In genomic region chr9:23825700-23826099, GRCh38 we compare ENCODE assay signal across 9 cellular contexts. TPM values are rescaled to one million over a fixed set of nuclear protein-coding genes. Genes with fewer than 3 reads are reported as not detected.
A peak's percentile ranks its signal among the peaks of the same experiment; 100 is the strongest.
DNase-seq lines count a peak whose midpoint lies in the region; ATAC-seq, FAIRE-seq and TF ChIP-seq lines count a peak whose summit lies in the region.
"Had no signal": no experiment of that assay in that cellular context is flagged by ENCODE, and none has a peak within 500 bp of the region (broad histone marks: within the 10 kb centered on the region; RNA-seq: fewer than 3 reads in every experiment).

No MANE protein-coding gene starts in this region.

- intact Hi-C loops in sigmoid colon (cut with DNase I) = no loop called here

- ATAC-seq in gastroesophageal sphincter = no peak
- ATAC-seq in GM18867 (IDR thresholded peaks at IDR 0.05; ENCODE audit: unreplicated experiment) = no peak

- peak overlapping the region; percentile 45 for H3K27ac ChIP-seq in WERI-Rb-1
- H3K27ac ChIP-seq in gastroesophageal sphincter = no peak overlapping the region
- H3K27ac ChIP-seq in sigmoid colon = no peak overlapping the region

- TF ChIP-seq CTCF in WERI-Rb-1 (IDR thresholded peaks at IDR 0.05; ENCODE audit: low read depth, low read length) (no peak), gastroesophageal sphincter (IDR thresholded peaks at IDR 0.05) (no peak), sigmoid colon (IDR thresholded peaks at IDR 0.05) (no peak), endothelial cell (IDR thresholded peaks at IDR 0.05; ENCODE audit: unreplicated experiment) (no peak)

- TF ChIP-seq POLR2A in gastroesophageal sphincter (IDR thresholded peaks at IDR 0.05) = no peak
- no peak for TF ChIP-seq POLR2A in sigmoid colon (IDR thresholded peaks at IDR 0.05)

- peaks cover 13% of the 10 kb centered on the region for H3K9me3 Mint-ChIP-seq in activated naive CD8-positive, alpha-beta T cell treated with anti-CD3 and anti-CD28 coated beads for 36 hours
- no peaks in the 10 kb centered on the region for H3K9me3 Mint-ChIP-seq in endothelial cell (ENCODE audit: unreplicated experiment)
- H3K9me3 Mint-ChIP-seq: central memory CD8-positive, alpha-beta T cell had no signal

- 0 to 5% methylated on average over 4 to 12 of the region's 12 CpGs for WGBS in gastroesophageal sphincter (ENCODE audit: low coverage in 1 of 2), 2 donors
- 2% methylated on average over 12 of the region's 12 CpGs for WGBS in sigmoid colon, 2 donors

- H3K4me1 Mint-ChIP-seq in activated naive CD8-positive, alpha-beta T cell treated with anti-CD3 and anti-CD28 coated beads for 36 hours = no peaks in the 10 kb centered on the region
- peaks cover 8% of the 10 kb centered on the region for H3K4me1 Mint-ChIP-seq in endothelial cell (ENCODE audit: unreplicated experiment)
- H3K4me1 Mint-ChIP-seq: central memory CD8-positive, alpha-beta T cell had no signal

- peak overlapping the region; percentile 75 for H3K9ac ChIP-seq in ES-I3 (ENCODE audit: low read depth, low read length)

- H3K4me3 Mint-ChIP-seq in activated naive CD8-positive, alpha-beta T cell treated with anti-CD3 and anti-CD28 coated beads for 36 hours = no peak overlapping the region
- H3K4me3 Mint-ChIP-seq in endothelial cell (ENCODE audit: unreplicated experiment) = no peak overlapping the region
- H3K4me3 Mint-ChIP-seq: central memory CD8-positive, alpha-beta T cell had no signal

- H3K36me3 ChIP-seq in ES-I3 (ENCODE audit: insufficient read depth, low read length) = no peaks in the 10 kb centered on the region
- no peaks in the 10 kb centered on the region for H3K36me3 ChIP-seq in WERI-Rb-1
- no peaks in the 10 kb centered on the region for H3K36me3 ChIP-seq in gastroesophageal sphincter
- no peaks in the 10 kb centered on the region for H3K36me3 ChIP-seq in sigmoid colon

- no peaks in the 10 kb centered on the region for H3K9me3 ChIP-seq in ES-I3 (ENCODE audit: control insufficient read depth, insufficient read depth, low read length)
- H3K9me3 ChIP-seq in WERI-Rb-1 (ENCODE audit: severe bottlenecking) = no peaks in the 10 kb centered on the region
- no peaks in the 10 kb centered on the region for H3K9me3 ChIP-seq in gastroesophageal sphincter
- no peaks in the 10 kb centered on the region for H3K9me3 ChIP-seq in sigmoid colon

- peak overlapping the region; percentile 74 for H3K4me3 ChIP-seq in WERI-Rb-1 (ENCODE audit: low read depth, low read length)
- peak overlapping the region; percentile 33 to 41 for H3K4me3 ChIP-seq in gastroesophageal sphincter
- H3K4me3 ChIP-seq in sigmoid colon = peak overlapping the region; percentile 9 to 38 (median 26)

- H3K27ac Mint-ChIP-seq in activated naive CD8-positive, alpha-beta T cell treated with anti-CD3 and anti-CD28 coated beads for 36 hours = no peak overlapping the region
- H3K27ac Mint-ChIP-seq in endothelial cell (ENCODE audit: unreplicated experiment) = no peak overlapping the region

- peaks cover 27% of the 10 kb centered on the region for H3K27me3 ChIP-seq in WERI-Rb-1 (ENCODE audit: insufficient read depth, low read depth, severe bottlenecking)
- H3K27me3 ChIP-seq in gastroesophageal sphincter = peaks cover 100% of the 10 kb centered on the region
- peaks cover 32 to 99% (median 72%) of the 10 kb centered on the region in 3 donors for H3K27me3 ChIP-seq in sigmoid colon

- H3K27me3 Mint-ChIP-seq in activated naive CD8-positive, alpha-beta T cell treated with anti-CD3 and anti-CD28 coated beads for 36 hours = peaks cover 40% of the 10 kb centered on the region
- peaks cover 8% of the 10 kb centered on the region for H3K27me3 Mint-ChIP-seq in endothelial cell (ENCODE audit: unreplicated experiment)

- TF ChIP-seq EP300 in gastroesophageal sphincter (IDR thresholded peaks at IDR 0.05) (no peak), sigmoid colon (IDR thresholded peaks at IDR 0.05) (no peak)

- H3K36me3 Mint-ChIP-seq in activated naive CD8-positive, alpha-beta T cell treated with anti-CD3 and anti-CD28 coated beads for 36 hours = no peaks in the 10 kb centered on the region
- H3K36me3 Mint-ChIP-seq in endothelial cell (ENCODE audit: low read depth, unreplicated experiment) = no peaks in the 10 kb centered on the region

- DNase-seq in WERI-Rb-1 = no peak
- DNase-seq in sigmoid colon = no peak
- no peak for DNase-seq in urothelium cell line (ENCODE audit: low spot score)
- no peak for DNase-seq in activated naive CD8-positive, alpha-beta T cell treated with anti-CD3 and anti-CD28 coated beads for 36 hours
- DNase-seq in endothelial cell (ENCODE audit: low spot score) = no peak

- H3K4me1 ChIP-seq in ES-I3 (ENCODE audit: insufficient read depth, low read length) (peaks cover 7% of the 10 kb centered on the region), gastroesophageal sphincter (peaks cover 0 to 55% (median 10%) of the 10 kb centered on the region in 3 donors), sigmoid colon (peaks cover 0 to 36% (median 34%) of the 10 kb centered on the region in 4 donors)

- FAIRE-seq in urothelium cell line (lab: Jason Lieb, UNC) = no peak

RNA-seq across cellular contexts. Expression of gene ELAVL2, which starts 0.3 kb away (rescaled TPM):
- under 1 TPM in 3 of 4 donors, not detected in 1; 0.13 to 0.62 (median 0.25) TPM for total RNA-seq in gastroesophageal sphincter
- under 1 TPM in 2 of 4 donors, not detected in 2; 0.16 to 0.36 TPM for total RNA-seq in sigmoid colon
- under 1 TPM in 1 of 3 donors, not detected in 2; 0.22 TPM for polyA plus RNA-seq in sigmoid colon
- not detected for total RNA-seq in activated naive CD8-positive, alpha-beta T cell treated with anti-CD3 and anti-CD28 coated beads for 36 hours
- total RNA-seq in endothelial cell (ENCODE audit: unreplicated experiment) = 10.3 TPM
